In the genomic region with DNA sequence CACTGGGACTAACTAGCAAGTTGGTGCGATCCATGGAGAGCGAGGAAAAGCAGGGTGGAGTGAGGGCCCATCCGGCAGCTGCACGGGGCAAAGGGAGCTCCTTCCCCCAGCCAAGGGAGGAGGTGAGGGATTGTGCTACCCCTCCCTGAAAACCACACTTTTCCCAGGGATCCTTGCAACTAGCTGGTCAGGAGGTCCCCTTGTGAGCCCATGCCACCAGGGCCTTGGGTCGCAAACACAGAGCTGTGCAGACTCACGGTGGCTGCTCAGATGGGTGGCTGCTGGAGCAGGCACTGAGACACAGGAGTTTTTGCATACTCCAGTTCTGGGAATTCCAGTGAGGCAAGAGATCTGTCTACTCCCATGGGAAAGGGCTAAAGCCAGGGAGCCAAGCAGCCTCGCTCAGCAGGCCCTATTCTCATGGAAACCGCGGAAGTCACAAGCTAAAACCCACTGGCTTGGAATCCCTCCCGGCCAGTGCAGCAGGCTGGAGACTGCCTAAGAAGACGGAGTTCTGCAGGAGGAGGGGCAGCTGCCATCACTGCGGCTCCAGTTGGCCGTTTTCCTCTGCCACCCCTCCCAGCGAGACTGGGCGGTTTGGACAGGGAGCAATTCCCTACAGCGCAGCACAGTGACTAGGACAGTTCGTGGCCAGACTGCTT, we compare ENCODE assay signal across 12 cellular contexts. TPM values are rescaled to one million over a fixed set of nuclear protein-coding genes. Genes with fewer than 3 reads are reported as not detected.
DNase-seq lines count a peak whose midpoint lies in the region; ATAC-seq and TF ChIP-seq lines count a peak whose summit lies in the region.
"Had no signal": no experiment of that assay in that cellular context is flagged by ENCODE, and none has a peak within 500 bp of the region (broad histone marks: within the 10 kb centered on the region; RNA-seq: fewer than 3 reads in every experiment).

No MANE protein-coding gene starts in this region.

- no peaks in the 10 kb centered on the region for H3K9me3 Mint-ChIP-seq in T-helper 2 cell treated with Interferon-gamma antibody and Interleukin-4, amounts not matched to agents 5 μg/mL and 100 μg/mL, for 36 hours

- DNase-seq in C1 segment of cervical spinal cord (lab: John Stamatoyannopoulos, UW) (peak in 13 of 14 donors; percentile 24 to 83 (median 64)), globus pallidus (ENCODE audit: low spot score) (peak; percentile 77), omental fat pad (ENCODE audit: low spot score) (no peak), NK-92 (lab: John Stamatoyannopoulos, UW; ENCODE audit: unreplicated experiment) (no peak), NCI-H510A (lab: John Stamatoyannopoulos, UW) (no peak)
- no peak for DNase-seq in T-helper 2 cell treated with Interferon-gamma antibody and Interleukin-4, amounts not matched to agents 5 μg/mL and 100 μg/mL, for 36 hours (ENCODE audit: low spot score)
- no peak for DNase-seq in activated effector memory CD4-positive, alpha-beta T cell treated with Interleukin-2 at 50 U/mL for 16 hours
- DNase-seq: GF-D8; SHP77; stimulated activated CD4-positive, alpha-beta T cell treated with anti-CD3 and anti-CD28 coated beads, Interleukin-4, amount 100 ng/mL, for 4 hours had no signal

- no peak for TF ChIP-seq CTCF in omental fat pad (IDR thresholded peaks at IDR 0.05)

- H3K4me3 Mint-ChIP-seq in T-helper 2 cell treated with Interferon-gamma antibody and Interleukin-4, amounts not matched to agents 5 μg/mL and 100 μg/mL, for 36 hours, result no peak overlapping the region

- peak; percentile 26; the same call in 1 of the 3 replicates for ATAC-seq in SK-N-SH treated with all-trans-retinoic acid at 6 μM for 48 hours
- ATAC-seq in omental fat pad (ENCODE audit: low FRiP score), result peak; percentile 51

- no peak overlapping the region for H3K27ac Mint-ChIP-seq in T-helper 2 cell treated with Interferon-gamma antibody and Interleukin-4, amounts not matched to agents 5 μg/mL and 100 μg/mL, for 36 hours

- H3K4me1 Mint-ChIP-seq in T-helper 2 cell treated with Interferon-gamma antibody and Interleukin-4, amounts not matched to agents 5 μg/mL and 100 μg/mL, for 36 hours (ENCODE audit: low read depth), result no peaks in the 10 kb centered on the region

- H3K36me3 Mint-ChIP-seq in T-helper 2 cell treated with Interferon-gamma antibody and Interleukin-4, amounts not matched to agents 5 μg/mL and 100 μg/mL, for 36 hours (ENCODE audit: low read depth), result no peaks in the 10 kb centered on the region

- peaks cover 38% of the 10 kb centered on the region for H3K27me3 Mint-ChIP-seq in T-helper 2 cell treated with Interferon-gamma antibody and Interleukin-4, amounts not matched to agents 5 μg/mL and 100 μg/mL, for 36 hours (ENCODE audit: low read depth)

TF ChIP-seq in SK-N-SH treated with all-trans-retinoic acid at 6 μM for 48 hours, 23 proteins besides CTCF, POLR2A, EP300 and RAD21:
- TF ChIP-seq ZC3H10 (CRISPR knock-in tag; IDR thresholded peaks at IDR 0.05) (no peak), GLIS3 (CRISPR knock-in tag; IDR thresholded peaks at IDR 0.05) (no peak), OSR1 (CRISPR knock-in tag; IDR thresholded peaks at IDR 0.05) (no peak), CSDC2 (CRISPR knock-in tag; IDR thresholded peaks at IDR 0.05) (no peak), ZNF70 (CRISPR knock-in tag; IDR thresholded peaks at IDR 0.05) (no peak), ARNTL (CRISPR knock-in tag; IDR thresholded peaks at IDR 0.05; ENCODE audit: borderline replicate concordance, low read depth) (no peak), ZFP3 (CRISPR knock-in tag; IDR thresholded peaks at IDR 0.05) (no peak), TOX (CRISPR knock-in tag; IDR thresholded peaks at IDR 0.05; ENCODE audit: borderline replicate concordance) (no peak), RARB (CRISPR knock-in tag; IDR thresholded peaks at IDR 0.05) (no peak), CSRNP3 (CRISPR knock-in tag; IDR thresholded peaks at IDR 0.05) (no peak), TSHZ2 (CRISPR knock-in tag; IDR thresholded peaks at IDR 0.05) (no peak)
- TF ChIP-seq, protein P1, sequence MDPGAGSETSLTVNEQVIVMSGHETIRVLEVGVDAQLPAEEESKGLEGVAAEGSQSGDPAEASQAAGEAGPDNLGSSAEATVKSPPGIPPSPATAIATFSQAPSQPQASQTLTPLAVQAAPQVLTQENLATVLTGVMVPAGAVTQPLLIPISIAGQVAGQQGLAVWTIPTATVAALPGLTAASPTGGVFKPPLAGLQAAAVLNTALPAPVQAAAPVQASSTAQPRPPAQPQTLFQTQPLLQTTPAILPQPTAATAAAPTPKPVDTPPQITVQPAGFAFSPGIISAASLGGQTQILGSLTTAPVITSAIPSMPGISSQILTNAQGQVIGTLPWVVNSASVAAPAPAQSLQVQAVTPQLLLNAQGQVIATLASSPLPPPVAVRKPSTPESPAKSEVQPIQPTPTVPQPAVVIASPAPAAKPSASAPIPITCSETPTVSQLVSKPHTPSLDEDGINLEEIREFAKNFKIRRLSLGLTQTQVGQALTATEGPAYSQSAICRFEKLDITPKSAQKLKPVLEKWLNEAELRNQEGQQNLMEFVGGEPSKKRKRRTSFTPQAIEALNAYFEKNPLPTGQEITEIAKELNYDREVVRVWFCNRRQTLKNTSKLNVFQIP (CRISPR knock-in tag; IDR thresholded peaks at IDR 0.05; ENCODE audit: borderline replicate concordance, low read depth), result no peak

RNA-seq across cellular contexts. Expression of gene ZNF705A, which starts 10.9 kb away (rescaled TPM):
- under 1 TPM in 1 of 4 donors, not detected in 3; 0.32 TPM for total RNA-seq in omental fat pad

RNA-seq across cellular contexts. Expression of gene CLEC4A, which starts 22.5 kb away (rescaled TPM):
- 10 to 100 TPM in 1 of 4 donors, 1 to 10 TPM in 2, under 1 TPM in 1; 0.46 to 21.4 (median 4.9) TPM for total RNA-seq in omental fat pad
- total RNA-seq: dermis microvascular lymphatic vessel endothelial cell had no signal

Comparison
In these comparisons a context has a peak if more than half of its experiments do, and no peak if none do; other contexts are left out.
1. DNase-seq: peak in C1 segment of cervical spinal cord (13 of 14) and globus pallidus (single experiment); none in omental fat pad (single experiment), T-helper 2 cell treated with Interferon-gamma antibody and Interleukin-4, amounts not matched to agents 5 μg/mL and 100 μg/mL, for 36 hours (single experiment), activated effector memory CD4-positive, alpha-beta T cell treated with Interleukin-2 at 50 U/mL for 16 hours (single experiment), NK-92 (single experiment) and NCI-H510A (single experiment).